1 cellular context compared by ENCODE assay signal in genomic region chrX:20116087-20116574, GRCh38.
TF ChIP-seq lines count a peak whose summit lies in the region.

No MANE protein-coding gene starts in this region.

TF ChIP-seq in GM23338, 12 proteins besides CTCF, POLR2A, EP300 and RAD21 (continued from another document):
- TF ChIP-seq, protein P1, sequence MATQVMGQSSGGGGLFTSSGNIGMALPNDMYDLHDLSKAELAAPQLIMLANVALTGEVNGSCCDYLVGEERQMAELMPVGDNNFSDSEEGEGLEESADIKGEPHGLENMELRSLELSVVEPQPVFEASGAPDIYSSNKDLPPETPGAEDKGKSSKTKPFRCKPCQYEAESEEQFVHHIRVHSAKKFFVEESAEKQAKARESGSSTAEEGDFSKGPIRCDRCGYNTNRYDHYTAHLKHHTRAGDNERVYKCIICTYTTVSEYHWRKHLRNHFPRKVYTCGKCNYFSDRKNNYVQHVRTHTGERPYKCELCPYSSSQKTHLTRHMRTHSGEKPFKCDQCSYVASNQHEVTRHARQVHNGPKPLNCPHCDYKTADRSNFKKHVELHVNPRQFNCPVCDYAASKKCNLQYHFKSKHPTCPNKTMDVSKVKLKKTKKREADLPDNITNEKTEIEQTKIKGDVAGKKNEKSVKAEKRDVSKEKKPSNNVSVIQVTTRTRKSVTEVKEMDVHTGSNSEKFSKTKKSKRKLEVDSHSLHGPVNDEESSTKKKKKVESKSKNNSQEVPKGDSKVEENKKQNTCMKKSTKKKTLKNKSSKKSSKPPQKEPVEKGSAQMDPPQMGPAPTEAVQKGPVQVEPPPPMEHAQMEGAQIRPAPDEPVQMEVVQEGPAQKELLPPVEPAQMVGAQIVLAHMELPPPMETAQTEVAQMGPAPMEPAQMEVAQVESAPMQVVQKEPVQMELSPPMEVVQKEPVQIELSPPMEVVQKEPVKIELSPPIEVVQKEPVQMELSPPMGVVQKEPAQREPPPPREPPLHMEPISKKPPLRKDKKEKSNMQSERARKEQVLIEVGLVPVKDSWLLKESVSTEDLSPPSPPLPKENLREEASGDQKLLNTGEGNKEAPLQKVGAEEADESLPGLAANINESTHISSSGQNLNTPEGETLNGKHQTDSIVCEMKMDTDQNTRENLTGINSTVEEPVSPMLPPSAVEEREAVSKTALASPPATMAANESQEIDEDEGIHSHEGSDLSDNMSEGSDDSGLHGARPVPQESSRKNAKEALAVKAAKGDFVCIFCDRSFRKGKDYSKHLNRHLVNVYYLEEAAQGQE (IDR thresholded peaks at IDR 0.05; ENCODE audit: unreplicated experiment) = no peak
- TF ChIP-seq CREB1 (CRISPR knock-in tag; IDR thresholded peaks at IDR 0.05; ENCODE audit: low read depth) (no peak), NANOG (IDR thresholded peaks at IDR 0.05; ENCODE audit: borderline replicate concordance) (no peak), ZNF114 (CRISPR knock-in tag; IDR thresholded peaks at IDR 0.05) (no peak)
